In genomic region chr20:8914421-8914820, GRCh38 we compare ENCODE assay signal across 30 cellular contexts.
"Had no signal": no experiment of that assay in that cellular context is flagged by ENCODE, and none has a peak within 500 bp of the region (broad histone marks: within the 10 kb centered on the region; RNA-seq: fewer than 3 reads in every experiment).

No MANE protein-coding gene starts in this region.

- H3K4me3 ChIP-seq: adrenal gland, body of pancreas, breast epithelium had no signal

- H3K9me3 ChIP-seq: adrenal gland, breast epithelium had no signal

- H3K4me1 ChIP-seq: adrenal gland, body of pancreas, breast epithelium had no signal

- H3K27ac ChIP-seq: adrenal gland, body of pancreas, brain microvascular endothelial cell, breast epithelium, VCaP had no signal

- DNase-seq: activated B cell treated with CpG ODN at 0.5 μM for 24 hours; activated CD4-positive, alpha-beta memory T cell treated with anti-CD3 and anti-CD28 coated beads, Interleukin-2, amount 10 ng/mL, durations not matched to agents 7 days and 5 days; activated CD4-positive, alpha-beta T cell treated with anti-CD3 and anti-CD28 coated beads for 4 hours; activated CD4-positive, alpha-beta T cell treated with anti-CD3 and anti-CD28 coated beads, Interleukin-2, amount 10 ng/mL, durations not matched to agents 7 days and 5 days; activated CD4-positive, alpha-beta T cell treated with anti-CD3 and anti-CD28 coated beads, Interleukin-2, amount 50 U/mL, for 48 hours; activated CD4-positive, CD25-positive, alpha-beta regulatory T cell treated with anti-CD3 and anti-CD28 coated beads, Interleukin-2, amount 50 U/mL, for 72 hours; activated CD8-positive, alpha-beta memory T cell treated with anti-CD3 and anti-CD28 coated beads for 24 hours; activated CD8-positive, alpha-beta memory T cell treated with anti-CD3 and anti-CD28 coated beads, Interleukin-2, amount 10 ng/mL, durations not matched to agents 7 days and 5 days; activated CD8-positive, alpha-beta memory T cell treated with anti-CD3 and anti-CD28 coated beads, Interleukin-2, amount 50 U/mL, for 48 hours; activated CD8-positive, alpha-beta T cell treated with anti-CD3 and anti-CD28 coated beads, Interleukin-2, amount 10 ng/mL, durations not matched to agents 7 days and 5 days; activated effector memory CD4-positive, alpha-beta T cell treated with anti-CD3 and anti-CD28 coated beads, Interleukin-2, amount 50 U/mL, for 16 hours; activated gamma-delta T cell treated with Interleukin-2 at 50 U/mL for 16 hours; activated naive CD4-positive, alpha-beta T cell; activated naive CD4-positive, alpha-beta T cell treated with anti-CD3 and anti-CD28 coated beads for 36 hours; activated naive CD4-positive, alpha-beta T cell treated with anti-CD3 and anti-CD28 coated beads, Interleukin-2, amount 50 U/mL, for 16 hours; activated naive CD8-positive, alpha-beta T cell treated with anti-CD3 and anti-CD28 coated beads for 36 hours; activated T-cell treated with anti-CD3 and anti-CD28 coated beads, Interleukin-2, amount 50 U/mL, for 24 hours; activated T-cell treated with anti-CD3 and anti-CD28 coated beads, Interleukin-2, amount 50 U/mL, for 72 hours; adrenal gland; amniotic stem cell; aorta; body of pancreas; brain microvascular endothelial cell; central memory CD4-positive, alpha-beta T cell; SW 1271; T-helper 1 cell; T-helper 2 cell; T-helper 9 cell had no signal

- H3K27me3 ChIP-seq: adrenal gland, body of pancreas, brain microvascular endothelial cell, breast epithelium had no signal

- H3K36me3 ChIP-seq: adrenal gland, brain microvascular endothelial cell, breast epithelium had no signal
